ENCODE assay signal across 8 cellular contexts in genomic region chr3:49723301-49723630, GRCh38. TPM values are rescaled to one million over a fixed set of nuclear protein-coding genes. Genes with fewer than 3 reads are reported as not detected.
DNase-seq lines count a peak whose midpoint lies in the region; ATAC-seq, FAIRE-seq and TF ChIP-seq lines count a peak whose summit lies in the region.

No MANE protein-coding gene starts in this region.

- H3K4me3 ChIP-seq in AG10803 (ENCODE audit: low read length) (peak overlapping the region; percentile 100), GM23338 (peak overlapping the region; percentile 98), trophoblast cell (ENCODE audit: low read depth, low read length) (peak overlapping the region; percentile 98), uterus (peak overlapping the region; percentile 70 to 96)

- H3K36me3 Mint-ChIP-seq in GM23338 (ENCODE audit: low read depth), result peaks cover 31% of the 10 kb centered on the region
- H3K36me3 Mint-ChIP-seq in activated naive CD4-positive, alpha-beta T cell treated with anti-CD3 and anti-CD28 coated beads, Interleukin-2, amount 50 U/mL, for 72 hours, result peaks cover 6% of the 10 kb centered on the region in 2 donors

- H3K27me3 ChIP-seq in GM23338 (ENCODE audit: insufficient read depth), result no peaks in the 10 kb centered on the region
- H3K27me3 ChIP-seq in trophoblast cell (ENCODE audit: insufficient read depth, low read length), result no peaks in the 10 kb centered on the region
- no peaks in the 10 kb centered on the region for H3K27me3 ChIP-seq in uterus

- H4K20me1 ChIP-seq in GM23338 (replicated peaks; ENCODE audit: insufficient read depth), result peaks cover 7% of the 10 kb centered on the region; the same call in 1 of the 2 replicates

- peaks cover 39% of the 10 kb centered on the region for H3K27me3 Mint-ChIP-seq in GM23338 (ENCODE audit: insufficient read depth, low read depth, poor library complexity)

- peak overlapping the region; percentile 65 for H2BK120ac ChIP-seq in trophoblast cell (ENCODE audit: insufficient read depth, low read length, poor library complexity)

- peak overlapping the region; percentile 94 for H3K4ac ChIP-seq in trophoblast cell (ENCODE audit: low read depth, low read length)

- peak overlapping the region; percentile 98 for H3K9ac ChIP-seq in trophoblast cell (ENCODE audit: low read length)

- peak overlapping the region; percentile 90 for H4K12ac ChIP-seq in trophoblast cell (ENCODE audit: low read depth, low read length)

- H3K36me3 ChIP-seq in GM23338 (ENCODE audit: insufficient read depth), result peaks cover 5% of the 10 kb centered on the region; the same call in 1 of the 2 replicates
- peaks cover 55 to 57% of the 10 kb centered on the region in 2 experiments for H3K36me3 ChIP-seq in trophoblast cell (ENCODE audit: control insufficient read depth in 1 of 2, insufficient read depth in 2 of 2, low read length in 2 of 2)
- no peaks in the 10 kb centered on the region for H3K36me3 ChIP-seq in uterus

- peaks cover 12% of the 10 kb centered on the region for H3K4me1 Mint-ChIP-seq in GM23338

- peak overlapping the region; percentile 37 for H2BK5ac ChIP-seq in trophoblast cell (ENCODE audit: low read depth, low read length, poor library complexity)

- TF ChIP-seq POLR2A in uterus (IDR thresholded peaks at IDR 0.05), result no peak

- H2BK12ac ChIP-seq in trophoblast cell (ENCODE audit: low read length), result no peak overlapping the region

- FAIRE-seq in RCC 7860 (lab: Jason Lieb, UNC), result no peak

- no peaks in the 10 kb centered on the region for H3K9me2 ChIP-seq in GM23338 (ENCODE audit: insufficient read depth)

- TF ChIP-seq CTCF in AG10803 (conservative IDR thresholded peaks at IDR 0.05; ENCODE audit: low read length) (no peak), GM23338 (conservative IDR thresholded peaks at IDR 0.05; ENCODE audit: low read depth in 2 of 2) (no peak), uterus (IDR thresholded peaks at IDR 0.05) (no peak)

- intact Hi-C loops in cardiac septum (cut with DNase I), result loop anchor here (5.0 kb wide), 1 partner anchor 64 kb away; the partner anchor contains the start of gene IP6K1
- intact Hi-C loops in uterus (cut with DNase I; ENCODE audit: low total_unique reads), result no loop called here

- ATAC-seq in GM23338 (peak; percentile 4), HG03196 (IDR thresholded peaks at IDR 0.05; ENCODE audit: unreplicated experiment) (no peak)
- peak; percentile 39 to 49 for ATAC-seq in activated naive CD4-positive, alpha-beta T cell treated with anti-CD3 and anti-CD28 coated beads, Interleukin-2, amount 50 U/mL, for 72 hours

- peak overlapping the region; percentile 94 for H3K4me3 Mint-ChIP-seq in GM23338

- H3K4me2 ChIP-seq in GM23338, result peak overlapping the region; percentile 98
- H3K4me2 ChIP-seq in trophoblast cell (ENCODE audit: low read length), result peak overlapping the region; percentile 90

- H3K4me1 ChIP-seq in GM23338 (ENCODE audit: insufficient read depth), result no peaks in the 10 kb centered on the region; the same call in 1 of the 2 replicates
- peaks cover 13 to 20% of the 10 kb centered on the region in 2 experiments for H3K4me1 ChIP-seq in trophoblast cell (ENCODE audit: control insufficient read depth in 1 of 2, insufficient read depth in 2 of 2, low read length in 2 of 2)
- peaks cover 0 to 16% of the 10 kb centered on the region in 2 donors for H3K4me1 ChIP-seq in uterus

- H3K79me1 ChIP-seq in trophoblast cell (ENCODE audit: low read length), result peaks cover 9% of the 10 kb centered on the region

- no peak overlapping the region for H3K23ac ChIP-seq in trophoblast cell (ENCODE audit: low read length)

- H3K27ac Mint-ChIP-seq in GM23338, result peak overlapping the region; percentile 95
- H3K27ac Mint-ChIP-seq in activated naive CD4-positive, alpha-beta T cell treated with anti-CD3 and anti-CD28 coated beads, Interleukin-2, amount 50 U/mL, for 72 hours, result peak overlapping the region; percentile 97 to 100

- DNase-seq in AG10803 (ENCODE audit: low read depth) (peak; percentile 30), GM23338 (ENCODE audit: low spot score) (peak; percentile 69), RCC 7860 (ENCODE audit: low spot score) (peak; percentile 24), cardiac septum (ENCODE audit: low spot score) (peak; percentile 77), trophoblast cell (peak; percentile 56 to 68), uterus (peak; percentile 50 to 54)
- peak; percentile 67 to 76 for DNase-seq in activated naive CD4-positive, alpha-beta T cell treated with anti-CD3 and anti-CD28 coated beads, Interleukin-2, amount 50 U/mL, for 72 hours (ENCODE audit: low spot score in 2 of 2)

- peak overlapping the region; percentile 93 for H3K14ac ChIP-seq in trophoblast cell (ENCODE audit: low read length)

- H3K18ac ChIP-seq in trophoblast cell (ENCODE audit: low read length), result peak overlapping the region; percentile 91

- H4K91ac ChIP-seq in trophoblast cell (ENCODE audit: low read depth, low read length), result peak overlapping the region; percentile 98

- peak overlapping the region; percentile 95 for H4K8ac ChIP-seq in trophoblast cell (ENCODE audit: low read depth, low read length)

- H3K27ac ChIP-seq in GM23338 (ENCODE audit: low read depth) (peak overlapping the region; percentile 32; the same call in 1 of the 2 replicates), trophoblast cell (ENCODE audit: low read depth, low read length) (peak overlapping the region; percentile 83), uterus (peak overlapping the region; percentile 83 to 90)

- H3K79me2 ChIP-seq in GM23338 (replicated peaks; ENCODE audit: insufficient read depth) (no peaks in the 10 kb centered on the region; the same call in 1 of the 2 replicates), trophoblast cell (ENCODE audit: control insufficient read depth, insufficient read depth, low read length, poor library complexity) (peaks cover 9% of the 10 kb centered on the region)

- peaks cover 22% of the 10 kb centered on the region for H3F3A ChIP-seq in GM23338 (replicated peaks; ENCODE audit: low read depth)

- H2AK5ac ChIP-seq in trophoblast cell (ENCODE audit: low read length), result peak overlapping the region; percentile 93

- H2AFZ ChIP-seq in GM23338 (peak overlapping the region; percentile 88; the same call in 1 of the 2 replicates), trophoblast cell (ENCODE audit: insufficient read depth, low read length, poor library complexity) (peak overlapping the region; percentile 81)

- peaks cover 5% of the 10 kb centered on the region for H3K9me3 ChIP-seq in trophoblast cell (ENCODE audit: insufficient read depth, low read depth, low read length)
- H3K9me3 ChIP-seq in uterus, result no peaks in the 10 kb centered on the region

- H3K9me3 Mint-ChIP-seq in GM23338, result peaks cover 6% of the 10 kb centered on the region; the same call in 1 of the 3 replicates
- H3K9me3 Mint-ChIP-seq in activated naive CD4-positive, alpha-beta T cell treated with anti-CD3 and anti-CD28 coated beads, Interleukin-2, amount 50 U/mL, for 72 hours, result no peaks in the 10 kb centered on the region

- WGBS in trophoblast cell (ENCODE audit: extremely low coverage, insufficient coverage, insufficient read length), result no CpG with 5 or more reads among the region's 20 CpGs

TF ChIP-seq in GM23338, 12 proteins besides CTCF, POLR2A, EP300 and RAD21 (continues in another document):
- TF ChIP-seq NANOG (IDR thresholded peaks at IDR 0.05; ENCODE audit: borderline replicate concordance), result no peak
- no peak for TF ChIP-seq ZNF114 (CRISPR knock-in tag; IDR thresholded peaks at IDR 0.05)
- TF ChIP-seq STAT1 (IDR thresholded peaks at IDR 0.05; ENCODE audit: unreplicated experiment), result no peak

RNA-seq across cellular contexts. Expression of gene GMPPB, which starts 0.5 kb away (rescaled TPM):
- total RNA-seq in GM23338 (2014; rRNA removed; shearing (Covaris generic)), result 29.4 and 36.1 TPM in 2 replicates
- polyA plus RNA-seq in GM23338 (2016; fragmentation: Nextera tagmentation; extraction: Ambion mirVana), result 7.8 and 10.2 TPM in 2 replicates
- 10 to 100 TPM; 29.9 to 31.6 TPM for total RNA-seq in activated naive CD4-positive, alpha-beta T cell treated with anti-CD3 and anti-CD28 coated beads, Interleukin-2, amount 50 U/mL, for 72 hours
- total RNA-seq in cardiac septum (19.5 TPM), uterus (10 to 100 TPM in 3 of 4 donors, 1 to 10 TPM in 1; 7.7 to 44.8 (median 27.1) TPM)
- 39.9 and 42.9 TPM in 2 replicates for polyA plus RNA-seq in trophoblast cell (2013)

RNA-seq across cellular contexts. Expression of gene AMIGO3, which starts 3.8 kb away (rescaled TPM):
- 8.2 and 10.4 TPM in 2 replicates for total RNA-seq in GM23338 (2014; rRNA removed; shearing (Covaris generic))
- 2.9 and 3.5 TPM in 2 replicates for polyA plus RNA-seq in GM23338 (2016; fragmentation: Nextera tagmentation; extraction: Ambion mirVana)
- total RNA-seq in activated naive CD4-positive, alpha-beta T cell treated with anti-CD3 and anti-CD28 coated beads, Interleukin-2, amount 50 U/mL, for 72 hours, result not detected
- 0.35 TPM for total RNA-seq in cardiac septum
- 4.6 and 4.9 TPM in 2 replicates for polyA plus RNA-seq in trophoblast cell (2013)
- total RNA-seq in uterus, result not detected

RNA-seq across cellular contexts. Expression of gene RNF123, which starts 33.9 kb away (rescaled TPM):
- 24.4 and 32.5 TPM in 2 replicates for total RNA-seq in GM23338 (2014; rRNA removed; shearing (Covaris generic))
- polyA plus RNA-seq in GM23338 (2016; fragmentation: Nextera tagmentation; extraction: Ambion mirVana), result 13.2 and 14.6 TPM in 2 replicates
- 10 to 100 TPM; 25.5 to 34.0 TPM for total RNA-seq in activated naive CD4-positive, alpha-beta T cell treated with anti-CD3 and anti-CD28 coated beads, Interleukin-2, amount 50 U/mL, for 72 hours
- total RNA-seq in cardiac septum (59.4 TPM), uterus (10 to 100 TPM; 10.9 to 47.3 (median 25.3) TPM)
- polyA plus RNA-seq in trophoblast cell (2013), result 23.4 and 24.3 TPM in 2 replicates

RNA-seq across cellular contexts. Expression of gene MST1, which starts 34.0 kb away (rescaled TPM):
- 8.7 and 11.1 TPM in 2 replicates for total RNA-seq in GM23338 (2014; rRNA removed; shearing (Covaris generic))
- polyA plus RNA-seq in GM23338 (2016; fragmentation: Nextera tagmentation; extraction: Ambion mirVana), result 5.0 and 5.9 TPM in 2 replicates
- total RNA-seq in activated naive CD4-positive, alpha-beta T cell treated with anti-CD3 and anti-CD28 coated beads, Interleukin-2, amount 50 U/mL, for 72 hours, result 10 to 100 TPM; 11.8 to 15.9 TPM
- 6.4 TPM for total RNA-seq in cardiac septum
- polyA plus RNA-seq in trophoblast cell (2013), result 14.1 and 16.4 TPM in 2 replicates
- 10 to 100 TPM in 2 of 4 donors, 1 to 10 TPM in 1, not detected in 1; 5.1 to 11.5 (median 10.4) TPM for total RNA-seq in uterus

RNA-seq across cellular contexts. Expression of gene APEH, which starts 49.1 kb away (rescaled TPM):
- 202 and 264 TPM in 2 replicates for total RNA-seq in GM23338 (2014; rRNA removed; shearing (Covaris generic))
- polyA plus RNA-seq in GM23338 (2016; fragmentation: Nextera tagmentation; extraction: Ambion mirVana), result 170 and 178 TPM in 2 replicates
- total RNA-seq in activated naive CD4-positive, alpha-beta T cell treated with anti-CD3 and anti-CD28 coated beads, Interleukin-2, amount 50 U/mL, for 72 hours, result 100 to 1,000 TPM; 137 to 164 TPM
- total RNA-seq in cardiac septum (81.4 TPM), uterus (10 to 100 TPM; 35.3 to 78.7 (median 61.4) TPM)
- polyA plus RNA-seq in trophoblast cell (2013), result 54.4 and 54.8 TPM in 2 replicates

Comparison
In these comparisons a context has a peak if more than half of its experiments do, and no peak if none do; other contexts are left out.
1. DNase-seq: peak in every context shown above with its lines; median percentile 77 in cardiac septum; 72 in activated naive CD4-positive, alpha-beta T cell treated with anti-CD3 and anti-CD28 coated beads, Interleukin-2, amount 50 U/mL, for 72 hours; 69 in GM23338; 62 in trophoblast cell; 52 in uterus; 30 in AG10803; 24 in RCC 7860.
2. H3K27ac ChIP-seq: peak in every context shown above with its lines; median percentile 86 in uterus; 83 in trophoblast cell; 32 in GM23338.